Comparison of ENCODE assay signal across 8 cellular contexts in the genomic region with DNA sequence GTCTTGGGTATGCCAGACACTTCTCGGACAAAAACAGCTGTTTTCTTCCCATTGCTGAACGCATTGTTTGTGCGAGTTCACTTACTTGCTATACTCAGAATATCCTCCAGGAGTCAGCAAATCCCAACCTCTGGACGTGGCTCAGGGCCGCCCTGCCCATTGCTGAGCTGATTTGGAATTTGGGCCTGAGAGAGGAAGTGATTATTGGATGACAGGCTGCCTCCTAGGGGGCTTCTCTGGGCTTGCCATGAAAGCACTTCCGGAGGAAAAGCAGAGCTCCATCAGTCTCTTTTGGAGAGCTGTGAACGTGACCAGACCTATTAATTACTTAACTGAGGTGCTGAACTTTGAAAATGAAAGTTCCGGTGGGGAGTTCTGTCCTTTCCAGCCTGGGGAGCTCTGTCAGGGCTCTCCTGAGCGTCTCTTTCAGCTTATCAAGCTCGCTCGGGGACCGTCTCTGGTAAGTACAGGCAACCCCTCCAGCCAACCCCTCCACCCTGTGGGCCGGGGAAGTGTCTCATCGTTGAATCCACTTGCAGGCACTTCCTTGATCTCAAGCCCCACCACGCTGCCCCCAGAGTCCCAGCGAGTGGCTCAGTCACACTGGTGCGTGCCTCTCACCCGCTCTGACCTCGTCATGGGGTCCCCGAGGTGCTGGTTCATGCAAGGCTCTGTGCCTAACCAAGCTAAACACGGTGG.
DNase-seq lines count a peak whose midpoint lies in the region; ATAC-seq and TF ChIP-seq lines count a peak whose summit lies in the region.

No MANE protein-coding gene starts in this region.

- CTCF ChIA-PET in activated CD4-positive, alpha-beta memory T cell treated with anti-CD3 and anti-CD28 coated beads, Interleukin-2, amount 10 ng/mL, durations not matched to agents 7 days and 5 days (lab: Charles Lee) = interaction anchor here (0.6 to 3.1 kb wide), 38 partner anchors 9 to 1282 kb away, joined by 3 to 31 read pairs (median 4); no protein-coding TSS in a partner anchor

- peaks cover 4% of the 10 kb centered on the region for H3K4me1 Mint-ChIP-seq in activated CD4-positive, alpha-beta memory T cell treated with anti-CD3 and anti-CD28 coated beads, Interleukin-2, amount 10 ng/mL, durations not matched to agents 7 days and 5 days
- peaks cover 0 to 4% of the 10 kb centered on the region in 2 donors for H3K4me1 Mint-ChIP-seq in effector memory CD8-positive, alpha-beta T cell (ENCODE audit: low read depth in 2 of 2)
- H3K4me1 Mint-ChIP-seq in mesothelial cell of epicardium = peaks cover 6% of the 10 kb centered on the region

- no peaks in the 10 kb centered on the region for H3K36me3 Mint-ChIP-seq in activated CD4-positive, alpha-beta memory T cell treated with anti-CD3 and anti-CD28 coated beads, Interleukin-2, amount 10 ng/mL, durations not matched to agents 7 days and 5 days (ENCODE audit: low read depth)
- H3K36me3 Mint-ChIP-seq in effector memory CD8-positive, alpha-beta T cell (ENCODE audit: insufficient read depth) = peaks cover 2% of the 10 kb centered on the region
- no peaks in the 10 kb centered on the region for H3K36me3 Mint-ChIP-seq in mesothelial cell of epicardium

- no peak overlapping the region for H3K27ac Mint-ChIP-seq in activated CD4-positive, alpha-beta memory T cell treated with anti-CD3 and anti-CD28 coated beads, Interleukin-2, amount 10 ng/mL, durations not matched to agents 7 days and 5 days
- no peak overlapping the region for H3K27ac Mint-ChIP-seq in effector memory CD8-positive, alpha-beta T cell
- no peak overlapping the region for H3K27ac Mint-ChIP-seq in mesothelial cell of epicardium

- ATAC-seq in HG03571 (IDR thresholded peaks at IDR 0.05; ENCODE audit: unreplicated experiment) = peak; percentile 66
- peak; percentile 83 for ATAC-seq in effector memory CD8-positive, alpha-beta T cell (replicated peaks)

- peak overlapping the region; percentile 3 for H3K4me3 Mint-ChIP-seq in activated CD4-positive, alpha-beta memory T cell treated with anti-CD3 and anti-CD28 coated beads, Interleukin-2, amount 10 ng/mL, durations not matched to agents 7 days and 5 days
- H3K4me3 Mint-ChIP-seq in effector memory CD8-positive, alpha-beta T cell = peak overlapping the region in 1 of 2 donors; percentile 55
- H3K4me3 Mint-ChIP-seq in mesothelial cell of epicardium = peak overlapping the region; percentile 28

- peak; percentile 94 for TF ChIP-seq CTCF in mesothelial cell of epicardium (IDR thresholded peaks at IDR 0.05; ENCODE audit: unreplicated experiment)

- DNase-seq in AML-193 (lab: John Stamatoyannopoulos, UW) (peak; percentile 60 to 69), GM19238 (ENCODE audit: insufficient read length, low spot score) (peak; percentile 63), NCI-H82 (lab: John Stamatoyannopoulos, UW) (peak; percentile 91), mesothelial cell of epicardium (ENCODE audit: low spot score in 2 of 2, unreplicated experiment in 2 of 2) (peak; percentile 48 to 71)
- peak; percentile 63 for DNase-seq in activated CD4-positive, alpha-beta memory T cell treated with anti-CD3 and anti-CD28 coated beads, Interleukin-2, amount 10 ng/mL, durations not matched to agents 7 days and 5 days
- DNase-seq in effector memory CD8-positive, alpha-beta T cell = peak; percentile 39 to 60 (median 49)
- DNase-seq in stimulated activated CD8-positive, alpha-beta memory T cell treated with anti-CD3 and anti-CD28 coated beads, Interleukin-2, amount 100 ng/mL, for 48 hours (ENCODE audit: low read depth in 2 of 2) = peak; percentile 31 to 33

- peaks cover 25% of the 10 kb centered on the region for H3K27me3 Mint-ChIP-seq in activated CD4-positive, alpha-beta memory T cell treated with anti-CD3 and anti-CD28 coated beads, Interleukin-2, amount 10 ng/mL, durations not matched to agents 7 days and 5 days
- peaks cover 31 to 51% of the 10 kb centered on the region in 2 donors for H3K27me3 Mint-ChIP-seq in effector memory CD8-positive, alpha-beta T cell
- H3K27me3 Mint-ChIP-seq in mesothelial cell of epicardium (ENCODE audit: low read depth) = peaks cover 18% of the 10 kb centered on the region

- H3K9me3 Mint-ChIP-seq in activated CD4-positive, alpha-beta memory T cell treated with anti-CD3 and anti-CD28 coated beads, Interleukin-2, amount 10 ng/mL, durations not matched to agents 7 days and 5 days = no peaks in the 10 kb centered on the region
- no peaks in the 10 kb centered on the region for H3K9me3 Mint-ChIP-seq in effector memory CD8-positive, alpha-beta T cell
- no peaks in the 10 kb centered on the region for H3K9me3 Mint-ChIP-seq in mesothelial cell of epicardium

- POLR2A ChIA-PET in activated CD4-positive, alpha-beta memory T cell treated with anti-CD3 and anti-CD28 coated beads, Interleukin-2, amount 10 ng/mL, durations not matched to agents 7 days and 5 days (lab: Charles Lee) = interaction anchor here (0.9 to 1.4 kb wide), 4 partner anchors 142 to 655 kb away, joined by 3 to 11 read pairs (median 4); no protein-coding TSS in a partner anchor

Comparison
In these comparisons a context has a peak if more than half of its experiments do, and no peak if none do; other contexts are left out.
1. Peak in every context shown above with its lines: DNase-seq and ATAC-seq.
2. DNase-seq: peak in every context shown above with its lines; median percentile 91 in NCI-H82; 64 in AML-193; 63 in GM19238; 63 in activated CD4-positive, alpha-beta memory T cell treated with anti-CD3 and anti-CD28 coated beads, Interleukin-2, amount 10 ng/mL, durations not matched to agents 7 days and 5 days; 60 in mesothelial cell of epicardium; 49 in effector memory CD8-positive, alpha-beta T cell; 32 in stimulated activated CD8-positive, alpha-beta memory T cell treated with anti-CD3 and anti-CD28 coated beads, Interleukin-2, amount 100 ng/mL, for 48 hours.